ENCODE assay signal across 9 cellular contexts in the genomic region with DNA sequence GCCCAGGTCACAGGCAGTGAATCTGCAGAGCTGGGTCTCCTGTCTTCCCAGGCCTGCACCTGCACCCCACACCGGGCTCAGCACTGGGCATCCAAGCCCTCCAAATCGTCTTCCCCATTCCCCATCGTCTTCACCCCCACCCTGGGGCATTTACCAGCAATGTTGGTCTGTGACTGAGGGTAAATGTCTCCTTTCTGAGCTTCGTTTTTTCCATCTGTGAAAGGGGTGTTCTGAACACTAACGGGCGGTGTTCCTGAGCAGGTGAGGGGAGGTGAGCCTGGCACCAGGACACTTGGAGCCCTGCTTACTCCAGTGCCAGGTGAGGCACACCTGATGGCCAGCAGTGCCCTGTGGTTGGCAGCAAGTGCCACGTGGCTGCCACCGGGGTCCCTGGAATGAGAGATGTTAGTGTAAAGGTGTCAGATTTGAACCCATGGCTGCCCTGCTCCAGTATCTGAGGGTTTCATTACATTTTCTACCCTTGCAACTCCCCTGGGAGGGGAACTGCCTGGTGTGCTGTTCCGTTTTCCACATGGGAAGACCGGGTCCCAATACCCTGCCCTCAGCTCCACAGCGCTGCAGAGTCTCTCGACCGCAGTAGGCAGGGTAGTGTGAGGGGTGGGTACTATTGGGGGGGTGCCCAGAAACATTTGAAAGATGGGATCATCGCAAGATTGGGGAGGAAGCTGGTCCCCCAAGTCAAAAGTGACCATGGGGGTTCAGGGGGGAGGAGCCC. TPM values are rescaled to one million over a fixed set of nuclear protein-coding genes. Genes with fewer than 3 reads are reported as not detected.
A peak's percentile ranks its signal among the peaks of the same experiment; 100 is the strongest.
DNase-seq lines count a peak whose midpoint lies in the region; FAIRE-seq and TF ChIP-seq lines count a peak whose summit lies in the region.
"Had no signal": no experiment of that assay in that cellular context is flagged by ENCODE, and none has a peak within 500 bp of the region (broad histone marks: within the 10 kb centered on the region; RNA-seq: fewer than 3 reads in every experiment).

No MANE protein-coding gene starts in this region.

- H3K27ac ChIP-seq in VCaP (no peak overlapping the region), sigmoid colon (peak overlapping the region; percentile 94 to 99 (median 96))

- H3K4me3 ChIP-seq in fibroblast of villous mesenchyme (ENCODE audit: low read depth, low read length) (peak overlapping the region; percentile 88), sigmoid colon (peak overlapping the region; percentile 68 to 92 (median 74))

- TF ChIP-seq EP300 in sigmoid colon (IDR thresholded peaks at IDR 0.05): no peak

- H3K4me1 ChIP-seq in sigmoid colon: peaks cover 0 to 72% (median 67%) of the 10 kb centered on the region in 4 donors

- FAIRE-seq in GM12891 (lab: Jason Lieb, UNC) (peak; percentile 41), HTR-8/SVneo (lab: Jason Lieb, UNC) (no peak)
- FAIRE-seq: endometrium had no signal

- no peaks in the 10 kb centered on the region for H3K9me3 ChIP-seq in sigmoid colon

- 53 to 70% methylated on average over 14 of the region's 14 CpGs for WGBS in sigmoid colon, 2 donors

- peaks cover 0 to 14% (median 7%) of the 10 kb centered on the region in 4 donors for H3K36me3 ChIP-seq in sigmoid colon

- intact Hi-C loops in sigmoid colon (cut with DNase I): no loop called here

- peaks cover 0 to 6% (median 0%) of the 10 kb centered on the region in 3 donors for H3K27me3 ChIP-seq in sigmoid colon

- TF ChIP-seq POLR2A in GM12891 (IDR thresholded peaks at IDR 0.05; ENCODE audit: low read depth, low read length) (no peak), sigmoid colon (IDR thresholded peaks at IDR 0.05) (no peak)

- TF ChIP-seq CTCF in VCaP (conservative IDR thresholded peaks at IDR 0.05) (peak; percentile 21; the same call in 1 of the 2 replicates), fibroblast of villous mesenchyme (IDR thresholded peaks at IDR 0.05; ENCODE audit: insufficient read depth, low read depth, low read length) (no peak), sigmoid colon (IDR thresholded peaks at IDR 0.05) (peak in 1 of 4 experiments; percentile 5)

- DNase-seq in GM12891 (ENCODE audit: insufficient read length, low spot score) (no peak), fibroblast of villous mesenchyme (ENCODE audit: low read depth) (no peak), sigmoid colon (no peak), SW 1271 (lab: John Stamatoyannopoulos, UW) (no peak), AG08395 (ENCODE audit: low spot score) (no peak), HTR-8/SVneo (ENCODE audit: insufficient read length, low spot score) (no peak)
- DNase-seq in stimulated activated CD4-positive, alpha-beta T cell treated with anti-CD3 and anti-CD28 coated beads, Interleukin-1b, Interleukin-23, amount 100 ng/mL, for 48 hours: no peak

TF ChIP-seq in GM12891, 5 proteins besides CTCF, POLR2A, EP300 and RAD21:
- no peak for TF ChIP-seq TAF1 (IDR thresholded peaks at IDR 0.05; ENCODE audit: low read depth, low read length)

RNA-seq across cellular contexts. Expression of a gene that starts 1.9 kb away (rescaled TPM):
- not detected for polyA plus RNA-seq in GM12891 (2012; ENCODE audit: low read depth, missing spikeins)
- total RNA-seq in fibroblast of villous mesenchyme: 22.9 and 33.2 TPM in 2 replicates
- total RNA-seq in sigmoid colon: 10 to 100 TPM; 14.6 to 28.0 (median 20.7) TPM
- polyA plus RNA-seq in sigmoid colon: 10 to 100 TPM; 22.2 to 64.1 (median 24.6) TPM

RNA-seq across cellular contexts. Expression of a gene that starts 17.7 kb away (rescaled TPM):
- 1.1 TPM for polyA plus RNA-seq in GM12891 (2012; ENCODE audit: low read depth, missing spikeins)
- total RNA-seq in fibroblast of villous mesenchyme (not detected in 2 replicates), sigmoid colon (not detected)
- polyA plus RNA-seq in sigmoid colon: 100 to 1,000 TPM in 2 of 3 donors, 10 to 100 TPM in 1; 61.9 to 155 (median 147) TPM

RNA-seq across cellular contexts. Expression of a gene that starts 43.0 kb away (rescaled TPM):
- polyA plus RNA-seq in GM12891 (2012; ENCODE audit: low read depth, missing spikeins): not detected
- total RNA-seq in fibroblast of villous mesenchyme (3.0 and 3.5 TPM in 2 replicates), sigmoid colon (1 to 10 TPM; 2.8 to 8.6 (median 3.5) TPM)
- polyA plus RNA-seq in sigmoid colon: 10 to 100 TPM; 31.8 to 41.0 (median 37.7) TPM

RNA-seq across cellular contexts. Expression of a gene that starts 46.4 kb away (rescaled TPM):
- 44.9 TPM for polyA plus RNA-seq in GM12891 (2012; ENCODE audit: low read depth, missing spikeins)
- 33.2 and 39.0 TPM in 2 replicates for total RNA-seq in fibroblast of villous mesenchyme
- total RNA-seq in sigmoid colon: 10 to 100 TPM; 26.4 to 59.8 (median 42.3) TPM
- 10 to 100 TPM; 25.2 to 77.4 (median 34.4) TPM for polyA plus RNA-seq in sigmoid colon
